ENCODE assay signal across 2 cellular contexts in genomic region chrX:154541896-154542722, GRCh38.
TF ChIP-seq lines count a peak whose summit lies in the region.

No MANE protein-coding gene starts in this region.

TF ChIP-seq in HCT116, 20 proteins besides CTCF, POLR2A, EP300 and RAD21:
- TF ChIP-seq TCF7L2 (IDR thresholded peaks at IDR 0.05; ENCODE audit: borderline replicate concordance, extremely low read depth, insufficient read depth, insufficient read length) (peak; percentile 14), ZBTB33 (IDR thresholded peaks at IDR 0.05; ENCODE audit: extremely low read depth, insufficient replicate concordance, low read length) (no peak)

TF ChIP-seq in GM12878, 131 proteins besides CTCF, POLR2A, EP300 and RAD21:
- no peak for TF ChIP-seq BRCA1 (IDR thresholded peaks at IDR 0.05; ENCODE audit: low read depth, low read length)
- no peak for TF ChIP-seq KLF5 (IDR thresholded peaks at IDR 0.05; ENCODE audit: partially characterized antibody)
- TF ChIP-seq, protein P1, sequence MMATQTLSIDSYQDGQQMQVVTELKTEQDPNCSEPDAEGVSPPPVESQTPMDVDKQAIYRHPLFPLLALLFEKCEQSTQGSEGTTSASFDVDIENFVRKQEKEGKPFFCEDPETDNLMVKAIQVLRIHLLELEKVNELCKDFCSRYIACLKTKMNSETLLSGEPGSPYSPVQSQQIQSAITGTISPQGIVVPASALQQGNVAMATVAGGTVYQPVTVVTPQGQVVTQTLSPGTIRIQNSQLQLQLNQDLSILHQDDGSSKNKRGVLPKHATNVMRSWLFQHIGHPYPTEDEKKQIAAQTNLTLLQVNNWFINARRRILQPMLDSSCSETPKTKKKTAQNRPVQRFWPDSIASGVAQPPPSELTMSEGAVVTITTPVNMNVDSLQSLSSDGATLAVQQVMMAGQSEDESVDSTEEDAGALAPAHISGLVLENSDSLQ (IDR thresholded peaks at IDR 0.05) = no peak
- no peak for TF ChIP-seq GABPA (IDR thresholded peaks at IDR 0.05; ENCODE audit: low read depth)
- TF ChIP-seq ZNF687 (IDR thresholded peaks at IDR 0.05) = no peak
